In the genomic region with DNA sequence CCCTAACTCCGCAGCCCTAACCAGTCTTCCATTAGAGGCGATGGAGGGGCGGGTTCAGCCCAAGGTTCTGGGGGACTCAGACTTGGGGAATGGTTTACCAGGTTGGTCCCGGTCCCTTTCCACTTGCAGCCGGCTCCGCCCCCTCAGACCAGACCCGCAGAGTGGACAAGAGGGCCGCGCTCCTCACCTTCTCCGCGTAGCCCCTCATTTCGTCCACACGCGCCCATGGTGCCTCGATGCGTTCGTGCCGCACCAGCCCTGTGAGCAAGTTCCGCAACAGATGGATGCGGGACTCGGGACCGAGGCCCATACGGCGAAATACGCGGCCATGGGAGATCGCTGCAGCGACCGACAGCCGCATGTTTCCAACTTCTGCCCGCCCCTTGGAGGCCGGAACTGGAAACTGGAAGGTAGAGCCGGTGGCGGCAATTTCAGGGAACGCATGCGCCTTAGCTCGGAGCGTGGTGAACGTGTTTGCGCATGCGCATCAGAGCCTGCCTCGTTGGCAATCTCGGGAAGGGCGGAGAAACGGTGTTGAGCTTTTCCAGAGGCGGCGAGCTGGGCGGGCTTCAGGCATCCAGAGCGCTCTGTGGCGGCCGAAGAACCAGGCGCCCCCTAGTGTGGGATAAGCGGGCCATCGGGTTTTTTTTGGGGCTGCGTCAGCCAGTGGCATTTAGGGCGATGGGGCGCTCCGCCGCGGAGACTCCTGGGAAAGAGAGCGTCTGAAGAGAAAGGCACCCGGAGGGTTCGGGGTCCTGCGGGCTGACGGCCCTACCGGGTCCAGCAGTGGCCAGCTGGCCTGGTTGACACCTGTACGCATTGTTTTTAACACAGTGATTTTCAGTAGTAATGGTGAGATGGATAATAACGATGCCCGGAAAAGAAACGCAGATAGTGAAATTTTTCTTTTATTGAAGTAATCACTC, we compare ENCODE assay signal across 8 cellular contexts. TPM values are rescaled to one million over a fixed set of nuclear protein-coding genes. Genes with fewer than 3 reads are reported as not detected.
A peak's percentile ranks its signal among the peaks of the same experiment; 100 is the strongest.
DNase-seq lines count a peak whose midpoint lies in the region; ATAC-seq and TF ChIP-seq lines count a peak whose summit lies in the region.

A gene (minus strand): TSS at position 405 of the 926 bp plus-strand sequence. CDS start 44 bp downstream, at position 361.

- peak within 1 kb of the TSS; percentile 98 for H3K9ac ChIP-seq in PC-3 (ENCODE audit: low read length)

- BruUV-seq in PC-3 (replicated peaks; lab: Mats Ljungman, UMichigan): TSS peak; percentile 75

- H3K9me3 ChIP-seq in PC-3 (ENCODE audit: low read length) (no peaks in the 10 kb centered on the region), mucosa of descending colon (no peaks in the 10 kb centered on the region)

- peaks cover 17% of the 10 kb centered on the region for H4K20me1 ChIP-seq in PC-3 (ENCODE audit: low read length)

- H3K27ac ChIP-seq in PC-3 (ENCODE audit: low read length) (peak within 1 kb of the TSS; percentile 41), epithelial cell of prostate (peak within 1 kb of the TSS; percentile 78)

- peak within 1 kb of the TSS; percentile 82 for H3K4me3 ChIP-seq in Jurkat, Clone E6-1 (ENCODE audit: low read length)
- H3K4me3 ChIP-seq in PC-3 (ENCODE audit: low read length) (peak within 1 kb of the TSS; percentile 81), mucosa of descending colon (peak within 1 kb of the TSS; percentile 73)

- peak; percentile 84 for TF ChIP-seq CTCF in PC-3 (conservative IDR thresholded peaks at IDR 0.05; ENCODE audit: low read depth, low read length)
- peak; percentile 94 for TF ChIP-seq CTCF in mucosa of descending colon (IDR thresholded peaks at IDR 0.05)

- intact Hi-C loops in PC-3 (cut with micrococcal nuclease): loop anchor here (1.0 to 2.0 kb wide), 5 partner anchors 20 to 202 kb away; a partner anchor contains a TSS
- intact Hi-C loops in mucosa of descending colon (cut with DNase I, micrococcal nuclease): loop anchor here in 1 of 2 donors (10.0 kb wide), 1 partner anchor 78 kb away; a partner anchor contains a TSS

- DNase-seq in DMS53 treated with DMSO at 0.1 percent for 48 hours (lab: John Stamatoyannopoulos, UW; ENCODE audit: unreplicated experiment): peak; percentile 99
- peak; percentile 99 for DNase-seq in Jurkat, Clone E6-1 (ENCODE audit: low read depth, low spot score)
- peak; percentile 98 for DNase-seq in PC-3
- peak; percentile 97 for DNase-seq in activated T-cell treated with anti-CD3 and anti-CD28 coated beads for 48 hours (ENCODE audit: low read depth)
- peak; percentile 87 for DNase-seq in epithelial cell of prostate (ENCODE audit: low read depth, low spot score)
- peak; percentile 98 to 99 (median 99) for DNase-seq in mucosa of descending colon
- DNase-seq in stimulated activated CD8-positive, alpha-beta memory T cell treated with anti-CD3 and anti-CD28 coated beads, Interleukin-4, amount 100 ng/mL, for 24 hours (ENCODE audit: low read depth): peak; percentile 97

- H3K4me1 ChIP-seq in PC-3 (ENCODE audit: insufficient read depth, low read length) (peaks cover 5% of the 10 kb centered on the region; the same call in 1 of the 2 replicates), mucosa of descending colon (ENCODE audit: low read depth) (peaks cover 10% of the 10 kb centered on the region)

- ATAC-seq in GM21619 (IDR thresholded peaks at IDR 0.05; ENCODE audit: unreplicated experiment) (peak; percentile 92), PC-3 (peak; percentile 94), mucosa of descending colon (peak; percentile 99)

- no peaks in the 10 kb centered on the region for H3F3A ChIP-seq in PC-3 (ENCODE audit: low read length, unreplicated experiment)

- H3K9me2 ChIP-seq in PC-3 (replicated peaks; ENCODE audit: low read length): no peaks in the 10 kb centered on the region

- POLR2A ChIA-PET in PC-3 (lab: Charles Lee; ENCODE audit: unreplicated experiment): interaction anchor here (0.5 to 1.1 kb wide), 9 partner anchors 11 to 337 kb away, joined by 3 to 6 read pairs (median 4); a partner anchor contains a TSS

- peaks cover 23% of the 10 kb centered on the region for H3K79me2 ChIP-seq in PC-3 (ENCODE audit: low read length)

- H3K4me2 ChIP-seq in PC-3 (ENCODE audit: low read length): peak within 1 kb of the TSS; percentile 96

- peak within 1 kb of the TSS; percentile 91 for H2AFZ ChIP-seq in PC-3 (ENCODE audit: low read length)

- CTCF ChIA-PET in PC-3 (lab: Charles Lee): interaction anchor here (0.6 to 1.1 kb wide), 10 partner anchors 10 to 152 kb away, joined by 3 to 11 read pairs (median 4); a partner anchor contains a TSS

- H3K36me3 ChIP-seq in PC-3 (ENCODE audit: low read depth, low read length): peaks cover 16% of the 10 kb centered on the region
- no peaks in the 10 kb centered on the region for H3K36me3 ChIP-seq in mucosa of descending colon (ENCODE audit: low read depth)

- no peaks in the 10 kb centered on the region for H3K27me3 ChIP-seq in PC-3 (ENCODE audit: low read length)

RNA-seq across cellular contexts. Expression of the gene that starts here (rescaled TPM):
- 162 TPM for polyA plus RNA-seq in Jurkat, Clone E6-1 (2012; ENCODE audit: insufficient read depth, insufficient read length)
- 72.5 and 78.1 TPM in 2 replicates for total RNA-seq in PC-3 (2014; rRNA removed)
- total RNA-seq in mucosa of descending colon: 10 to 100 TPM; 21.2 to 29.7 (median 29.6) TPM

Comparison
In these comparisons a context has a peak if more than half of its experiments do, and no peak if none do; other contexts are left out.
1. Peak in every context shown above with its lines: DNase-seq, ATAC-seq, H3K4me3 ChIP-seq and H3K27ac ChIP-seq.